10 cellular contexts compared by ENCODE assay signal in genomic region chr1:93605812-93606512, GRCh38.
DNase-seq lines count a peak whose midpoint lies in the region; ATAC-seq and TF ChIP-seq lines count a peak whose summit lies in the region.
"Had no signal": no experiment of that assay in that cellular context is flagged by ENCODE, and none has a peak within 500 bp of the region (broad histone marks: within the 10 kb centered on the region; RNA-seq: fewer than 3 reads in every experiment).

No MANE protein-coding gene starts in this region.

- H2AFZ ChIP-seq in PC-9: no peak overlapping the region

- TF ChIP-seq CTCF in PC-9 (conservative IDR thresholded peaks at IDR 0.05) (no peak), epithelial cell of proximal tubule (conservative IDR thresholded peaks at IDR 0.05; ENCODE audit: low read depth, low read length) (no peak), omental fat pad (IDR thresholded peaks at IDR 0.05) (no peak)

- ATAC-seq in omental fat pad (ENCODE audit: low FRiP score) (peak; percentile 66), GM21576 (IDR thresholded peaks at IDR 0.05; ENCODE audit: unreplicated experiment) (no peak), HG03139 (IDR thresholded peaks at IDR 0.05; ENCODE audit: unreplicated experiment) (no peak)

- peaks cover 73% of the 10 kb centered on the region for H3K36me3 ChIP-seq in PC-9 (ENCODE audit: low read depth)

- POLR2A ChIA-PET in PC-9 (lab: Charles Lee; ENCODE audit: unreplicated experiment): interaction anchor here (0.7 kb wide), 1 partner anchor 12 kb away, joined by 6 read pairs; no protein-coding TSS in a partner anchor

- H3K27me3 ChIP-seq in PC-9 (ENCODE audit: insufficient read depth, low read depth): no peaks in the 10 kb centered on the region

- no TSS peak for BruUV-seq in PC-9 (replicated peaks; lab: Mats Ljungman, UMichigan)

- H3K4me2 ChIP-seq in PC-9: 0 out of 2 replicates have a peak overlapping the region, but pooled peaks have one; percentile 7

- no peaks in the 10 kb centered on the region for H3K9me2 ChIP-seq in PC-9 (ENCODE audit: insufficient read depth)

- peak; percentile 91 for DNase-seq in EL
- peak in 1 of 2 experiments; percentile 60 for DNase-seq in PC-9
- peak; percentile 78 for DNase-seq in epithelial cell of proximal tubule (ENCODE audit: low read depth)
- no peak for DNase-seq in omental fat pad (ENCODE audit: low spot score)
- no peak for DNase-seq in central memory CD4-positive, alpha-beta T cell
- no peak for DNase-seq in activated naive CD4-positive, alpha-beta T cell treated with anti-CD3 and anti-CD28 coated beads, Interleukin-2, amount 50 U/mL, for 16 hours
- DNase-seq: NCI-H2081 treated with DMSO at 0.1 percent for 48 hours, T1000 had no signal

- H4K20me1 ChIP-seq in PC-9 (ENCODE audit: insufficient read depth): peaks cover 100% of the 10 kb centered on the region

- H3K4me1 ChIP-seq in PC-9 (replicated peaks; ENCODE audit: insufficient read depth): peaks cover 51% of the 10 kb centered on the region

- CTCF ChIA-PET in PC-9 (lab: Charles Lee): no interaction called here

- intact Hi-C loops in PC-9 (cut with micrococcal nuclease; ENCODE audit: unreplicated experiment): no loop called here

- peaks cover 100% of the 10 kb centered on the region for H3K79me2 ChIP-seq in PC-9 (ENCODE audit: low read depth)

- peak overlapping the region; percentile 9 for H3K27ac ChIP-seq in PC-9

- H3K4me3 ChIP-seq in PC-9 (no peak overlapping the region), epithelial cell of proximal tubule (ENCODE audit: low read depth, low read length) (no peak overlapping the region)

- no peaks in the 10 kb centered on the region for H3K9me3 ChIP-seq in PC-9 (ENCODE audit: insufficient read depth, low read depth)

- H3F3A ChIP-seq in PC-9 (ENCODE audit: insufficient read depth, low read depth): peaks cover 94% of the 10 kb centered on the region

Comparison
In these comparisons a context has a peak if more than half of its experiments do, and no peak if none do; other contexts are left out.
1. DNase-seq: peak in EL (single experiment) and epithelial cell of proximal tubule (single experiment); none in omental fat pad (single experiment), central memory CD4-positive, alpha-beta T cell (single experiment) and activated naive CD4-positive, alpha-beta T cell treated with anti-CD3 and anti-CD28 coated beads, Interleukin-2, amount 50 U/mL, for 16 hours (single experiment).